11 cellular contexts compared by ENCODE assay signal in genomic region chr5:78004559-78004958, GRCh38.
A peak's percentile ranks its signal among the peaks of the same experiment; 100 is the strongest.
DNase-seq lines count a peak whose midpoint lies in the region; ATAC-seq and TF ChIP-seq lines count a peak whose summit lies in the region.
"Had no signal": no experiment of that assay in that cellular context is flagged by ENCODE, and none has a peak within 500 bp of the region (broad histone marks: within the 10 kb centered on the region; RNA-seq: fewer than 3 reads in every experiment).

No MANE protein-coding gene starts in this region.

- in situ Hi-C loops in GM23248 (cut with MboI), result loop anchor here (10.0 kb wide), 1 partner anchor 130 kb away; no protein-coding TSS in a partner anchor

- no peak for ATAC-seq in left colon
- ATAC-seq: PC-3 had no signal

- H3K9me3 ChIP-seq in GM23248 (ENCODE audit: low read depth), result no peaks in the 10 kb centered on the region
- H3K9me3 ChIP-seq in SJCRH30 (replicated peaks), result no peaks in the 10 kb centered on the region
- H3K9me3 ChIP-seq in endocrine pancreas (ENCODE audit: control insufficient read depth, low read length), result no peaks in the 10 kb centered on the region
- H3K9me3 ChIP-seq: BLaER1 treated with 17β-estradiol and CSF1 and Interleukin-3, amounts not matched to agents 10 nM and 100 nM had no signal

- H3K4me1 ChIP-seq in GM23248 (ENCODE audit: insufficient read depth) (peaks cover 9% of the 10 kb centered on the region), SJCRH30 (peaks cover 41% of the 10 kb centered on the region), endocrine pancreas (ENCODE audit: control insufficient read depth, insufficient read depth, low read length) (peaks cover 11% of the 10 kb centered on the region)

- H3K4me3 Mint-ChIP-seq in progenitor cell of endocrine pancreas (ENCODE audit: low read depth), result no peak overlapping the region
- H3K4me3 Mint-ChIP-seq: IgD-negative memory B cell had no signal

- H3K4me1 Mint-ChIP-seq in progenitor cell of endocrine pancreas (ENCODE audit: low read depth), result peaks cover 27% of the 10 kb centered on the region
- H3K4me1 Mint-ChIP-seq: IgD-negative memory B cell had no signal

- H3K27ac ChIP-seq in GM23248 (peak overlapping the region; percentile 50), SJCRH30 (peak overlapping the region; percentile 90)

- TF ChIP-seq CTCF in progenitor cell of endocrine pancreas (IDR thresholded peaks at IDR 0.05; ENCODE audit: unreplicated experiment), result no peak

- no peaks in the 10 kb centered on the region for H3K36me3 Mint-ChIP-seq in progenitor cell of endocrine pancreas (ENCODE audit: insufficient read depth)

- H3K27ac Mint-ChIP-seq in progenitor cell of endocrine pancreas, result peak overlapping the region; percentile 13
- H3K27ac Mint-ChIP-seq: IgD-negative memory B cell had no signal

- H3F3A ChIP-seq in GM23248 (ENCODE audit: insufficient read depth), result no peaks in the 10 kb centered on the region

- no peaks in the 10 kb centered on the region for H3K9me2 ChIP-seq in GM23248 (ENCODE audit: insufficient read depth)

- H3K27me3 Mint-ChIP-seq in progenitor cell of endocrine pancreas, result no peaks in the 10 kb centered on the region
- H3K27me3 Mint-ChIP-seq: IgD-negative memory B cell had no signal

- 88 to 100% methylated on average over 1 of the region's 1 CpG for WGBS in GM23248 (ENCODE audit: low coverage in 1 of 2, low lambda C conversion rate in 2 of 2, missing lambda C conversion rate in 2 of 2), 2 experiments

- H3K27me3 ChIP-seq in GM23248 (replicated peaks; ENCODE audit: insufficient read depth) (no peaks in the 10 kb centered on the region), SJCRH30 (no peaks in the 10 kb centered on the region), endocrine pancreas (ENCODE audit: control insufficient read depth, insufficient read depth, low read length) (no peaks in the 10 kb centered on the region)
- H3K27me3 ChIP-seq: BLaER1 treated with 17β-estradiol and CSF1 and Interleukin-3, amounts not matched to agents 10 nM and 100 nM had no signal

- no peaks in the 10 kb centered on the region for H4K20me1 ChIP-seq in GM23248 (ENCODE audit: insufficient read depth)

- peak overlapping the region; percentile 48 for H3K9ac ChIP-seq in GM23248
- no peak overlapping the region for H3K9ac ChIP-seq in endocrine pancreas (ENCODE audit: control insufficient read depth, insufficient read depth, low read length)
- H3K9ac ChIP-seq: BLaER1 treated with 17β-estradiol and CSF1 and Interleukin-3, amounts not matched to agents 10 nM and 100 nM had no signal

- H2AFZ ChIP-seq in GM23248, result no peak overlapping the region

- no peak overlapping the region for H3K4me2 ChIP-seq in GM23248 (ENCODE audit: unreplicated experiment)

- H3K4me3 ChIP-seq in GM23248 (no peak overlapping the region), SJCRH30 (no peak overlapping the region; the same call in 1 of the 2 replicates), endocrine pancreas (ENCODE audit: control insufficient read depth, insufficient read depth, low read length) (peak overlapping the region; percentile 30)
- H3K4me3 ChIP-seq: BLaER1 treated with 17β-estradiol and CSF1 and Interleukin-3, amounts not matched to agents 10 nM and 100 nM had no signal

- no peaks in the 10 kb centered on the region for H3K79me2 ChIP-seq in GM23248 (ENCODE audit: insufficient read depth)

- intact Hi-C loops in left colon (cut with DNase I, micrococcal nuclease), result no loop called here

- DNase-seq in GM23248 (no peak), SJCRH30 (no peak), progenitor cell of endocrine pancreas (ENCODE audit: low spot score, unreplicated experiment) (no peak), globus pallidus (ENCODE audit: low spot score) (no peak), left colon (no peak)
- no peak for DNase-seq in activated CD8-positive, alpha-beta memory T cell treated with anti-CD3 and anti-CD28 coated beads, Interleukin-2, amount 50 U/mL, for 48 hours
- DNase-seq: DMS 273 treated with DMSO at 0.1 percent for 48 hours had no signal

- H3K36me3 ChIP-seq in GM23248 (ENCODE audit: low read depth) (0 out of 2 replicates have a peak, but pooled peaks cover 3% of the 10 kb centered on the region), SJCRH30 (peaks cover 5% of the 10 kb centered on the region; the same call in 1 of the 2 replicates), endocrine pancreas (ENCODE audit: control insufficient read depth, insufficient read depth, low read length) (no peaks in the 10 kb centered on the region)

- no peaks in the 10 kb centered on the region for H3K9me3 Mint-ChIP-seq in progenitor cell of endocrine pancreas (ENCODE audit: low read depth)
- H3K9me3 Mint-ChIP-seq: IgD-negative memory B cell had no signal
